8 cellular contexts compared by ENCODE assay signal in genomic region chr22:24894220-24894975, GRCh38. TPM values are rescaled to one million over a fixed set of nuclear protein-coding genes. Genes with fewer than 3 reads are reported as not detected.
DNase-seq lines count a peak whose midpoint lies in the region; ATAC-seq and TF ChIP-seq lines count a peak whose summit lies in the region.
"Had no signal": no experiment of that assay in that cellular context is flagged by ENCODE, and none has a peak within 500 bp of the region (broad histone marks: within the 10 kb centered on the region; RNA-seq: fewer than 3 reads in every experiment).

No MANE protein-coding gene starts in this region.

- H3K9ac ChIP-seq in PC-3 (ENCODE audit: low read length) (peak overlapping the region; percentile 66), mucosa of stomach (ENCODE audit: low read length) (peak overlapping the region; percentile 58)

- peak overlapping the region; percentile 57 for H3K4me3 ChIP-seq in PC-3 (ENCODE audit: low read length)
- H3K4me3 ChIP-seq in epithelial cell of proximal tubule (ENCODE audit: low read depth, low read length): no peak overlapping the region
- H3K4me3 ChIP-seq in mucosa of stomach (ENCODE audit: low read length): no peak overlapping the region

- peak overlapping the region; percentile 44 for H2AFZ ChIP-seq in PC-3 (ENCODE audit: low read length)

- ATAC-seq in PC-3: peak; percentile 93
- ATAC-seq in natural killer cell: no peak
- ATAC-seq in GM18502 (IDR thresholded peaks at IDR 0.05; ENCODE audit: poor library complexity, unreplicated experiment): no peak

- peak; percentile 81 for DNase-seq in HS-27A (ENCODE audit: low read depth)
- peak; percentile 95 for DNase-seq in PC-3
- DNase-seq in epithelial cell of proximal tubule (ENCODE audit: low read depth): peak; percentile 95
- no peak for DNase-seq in OCI-M2 (lab: John Stamatoyannopoulos, UW; ENCODE audit: unreplicated experiment)
- no peak for DNase-seq in natural killer cell
- DNase-seq: activated B cell treated with CpG ODN at 0.5 μM for 24 hours had no signal

- H3K36me3 ChIP-seq in PC-3 (ENCODE audit: low read depth, low read length) (no peaks in the 10 kb centered on the region), mucosa of stomach (ENCODE audit: control insufficient read depth, insufficient read depth, low read length) (no peaks in the 10 kb centered on the region)

- H3K4me3 Mint-ChIP-seq in natural killer cell: no peak overlapping the region
- H3K4me3 Mint-ChIP-seq: activated B cell treated with CpG ODN at 0.5 μM for 24 hours had no signal

- H4K20me1 ChIP-seq in PC-3 (ENCODE audit: low read length): no peaks in the 10 kb centered on the region

- peak overlapping the region; percentile 81 for H3K4me2 ChIP-seq in PC-3 (ENCODE audit: low read length)

- H3K9me3 ChIP-seq in PC-3 (ENCODE audit: low read length) (no peaks in the 10 kb centered on the region), mucosa of stomach (ENCODE audit: control insufficient read depth, low read length) (no peaks in the 10 kb centered on the region)

- no peak for TF ChIP-seq CTCF in PC-3 (conservative IDR thresholded peaks at IDR 0.05; ENCODE audit: low read depth, low read length)
- no peak for TF ChIP-seq CTCF in epithelial cell of proximal tubule (conservative IDR thresholded peaks at IDR 0.05; ENCODE audit: low read depth, low read length)
- TF ChIP-seq CTCF in natural killer cell (IDR thresholded peaks at IDR 0.05): no peak

- intact Hi-C loops in PC-3 (cut with micrococcal nuclease) (no loop called here), natural killer cell (cut with micrococcal nuclease) (no loop called here)

- H3K27me3 Mint-ChIP-seq in natural killer cell (ENCODE audit: low read depth in 2 of 2): no peaks in the 10 kb centered on the region

- no peaks in the 10 kb centered on the region for H3K9me2 ChIP-seq in PC-3 (replicated peaks; ENCODE audit: low read length)

- no peaks in the 10 kb centered on the region for H3F3A ChIP-seq in PC-3 (ENCODE audit: low read length, unreplicated experiment)

- no peak overlapping the region for H3K27ac Mint-ChIP-seq in natural killer cell
- H3K27ac Mint-ChIP-seq: activated B cell treated with CpG ODN at 0.5 μM for 24 hours had no signal

- TSS peak; percentile 69 for BruUV-seq in PC-3 (replicated peaks; lab: Mats Ljungman, UMichigan)

- no peaks in the 10 kb centered on the region for H3K79me2 ChIP-seq in PC-3 (ENCODE audit: low read length)

- no peaks in the 10 kb centered on the region for H3K36me3 Mint-ChIP-seq in natural killer cell

- no peaks in the 10 kb centered on the region for H3K9me3 Mint-ChIP-seq in natural killer cell
- H3K9me3 Mint-ChIP-seq: activated B cell treated with CpG ODN at 0.5 μM for 24 hours had no signal

- peak overlapping the region; percentile 96 for H3K27ac ChIP-seq in PC-3 (ENCODE audit: low read length)

- H3K4me1 ChIP-seq in PC-3 (ENCODE audit: insufficient read depth, low read length): peaks cover 25% of the 10 kb centered on the region
- H3K4me1 ChIP-seq in mucosa of stomach (ENCODE audit: control insufficient read depth, insufficient read depth, low read length): peaks cover 20% of the 10 kb centered on the region

- CTCF ChIA-PET in PC-3 (lab: Charles Lee): no interaction called here

- H3K27me3 ChIP-seq in PC-3 (ENCODE audit: low read length) (no peaks in the 10 kb centered on the region), mucosa of stomach (ENCODE audit: control insufficient read depth, insufficient read depth, low read length) (no peaks in the 10 kb centered on the region)

- H3K4me1 Mint-ChIP-seq in natural killer cell: no peaks in the 10 kb centered on the region
- H3K4me1 Mint-ChIP-seq: activated B cell treated with CpG ODN at 0.5 μM for 24 hours had no signal

- POLR2A ChIA-PET in PC-3 (lab: Charles Lee; ENCODE audit: unreplicated experiment): no interaction called here

RNA-seq across cellular contexts. Expression of gene LHFPL7, which starts 52.1 kb away (rescaled TPM):
- not detected in 2 replicates for total RNA-seq in PC-3 (2014; rRNA removed)
- total RNA-seq in epithelial cell of proximal tubule: not detected in 2 replicates
- total RNA-seq in natural killer cell: not detected
- total RNA-seq: activated B cell treated with CpG ODN at 0.5 μM for 24 hours had no signal

RNA-seq across cellular contexts. Expression of gene KIAA1671, which starts 58.1 kb away (rescaled TPM):
- total RNA-seq in PC-3 (2014; rRNA removed) (18.6 and 22.1 TPM in 2 replicates), epithelial cell of proximal tubule (9.0 and 14.1 TPM in 2 replicates), natural killer cell (10 to 100 TPM in 1 of 3 donors, 1 to 10 TPM in 2; 3.6 to 24.0 (median 7.3) TPM)

Comparison
In these comparisons a context has a peak if more than half of its experiments do, and no peak if none do; other contexts are left out.
1. DNase-seq: peak in HS-27A (single experiment), PC-3 (single experiment) and epithelial cell of proximal tubule (single experiment); none in OCI-M2 (single experiment) and natural killer cell (single experiment).